In the genomic region with DNA sequence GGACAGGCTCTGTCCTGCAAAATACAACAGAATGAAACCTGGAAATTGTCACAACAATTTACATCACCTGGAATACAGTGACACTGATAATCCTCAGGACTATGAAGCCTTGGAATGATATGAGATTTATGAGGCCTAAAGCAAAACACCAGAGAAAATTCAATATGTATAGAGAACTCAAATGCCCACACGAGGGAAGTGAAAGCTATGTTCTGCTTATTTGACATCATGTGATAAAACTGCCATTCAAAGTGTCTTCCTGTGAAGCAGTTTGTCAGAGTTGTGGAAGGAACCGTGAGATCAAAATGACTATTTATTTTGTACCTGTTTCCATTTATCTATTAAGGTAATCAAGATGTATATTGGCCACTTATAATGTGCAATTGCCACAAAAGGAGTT, we compare ENCODE assay signal across 12 cellular contexts.
DNase-seq lines count a peak whose midpoint lies in the region; ATAC-seq lines count a peak whose summit lies in the region.
"Had no signal": no experiment of that assay in that cellular context is flagged by ENCODE, and none has a peak within 500 bp of the region (broad histone marks: within the 10 kb centered on the region; RNA-seq: fewer than 3 reads in every experiment).

No MANE protein-coding gene starts in this region.

- no peaks in the 10 kb centered on the region for H3K36me3 Mint-ChIP-seq in activated naive CD8-positive, alpha-beta T cell treated with anti-CD3 and anti-CD28 coated beads, Interleukin-2, amount 10 ng/mL, durations not matched to agents 7 days and 5 days
- no peaks in the 10 kb centered on the region for H3K36me3 Mint-ChIP-seq in activated naive CD8-positive, alpha-beta T cell treated with anti-CD3 and anti-CD28 coated beads, Interleukin-2, amount 50 U/mL, for 24 hours (ENCODE audit: low read depth)
- peaks cover 2% of the 10 kb centered on the region for H3K36me3 Mint-ChIP-seq in activated CD4-positive, alpha-beta memory T cell treated with anti-CD3 and anti-CD28 coated beads, Interleukin-2, amount 10 ng/mL, durations not matched to agents 7 days and 5 days (ENCODE audit: low read depth)

- CTCF ChIA-PET in activated CD4-positive, alpha-beta memory T cell treated with anti-CD3 and anti-CD28 coated beads, Interleukin-2, amount 10 ng/mL, durations not matched to agents 7 days and 5 days (lab: Charles Lee): no interaction called here

- DNase-seq in activated naive CD8-positive, alpha-beta T cell treated with anti-CD3 and anti-CD28 coated beads, Interleukin-2, amount 10 ng/mL, durations not matched to agents 7 days and 5 days: no peak
- no peak for DNase-seq in activated naive CD8-positive, alpha-beta T cell treated with anti-CD3 and anti-CD28 coated beads, Interleukin-2, amount 50 U/mL, for 24 hours
- DNase-seq in Kasumi-1 (lab: John Stamatoyannopoulos, UW) (peak; percentile 35 to 44), NCI-H69 (lab: John Stamatoyannopoulos, UW) (no peak), caudate nucleus (lab: John Stamatoyannopoulos, UW) (no peak)
- no peak for DNase-seq in activated CD4-positive, alpha-beta memory T cell treated with anti-CD3 and anti-CD28 coated beads, Interleukin-2, amount 10 ng/mL, durations not matched to agents 7 days and 5 days
- no peak for DNase-seq in stimulated activated naive CD8-positive, alpha-beta T cell treated with anti-CD3 and anti-CD28 coated beads, Interleukin-15, amount 100 ng/mL, for 72 hours
- DNase-seq: NCI-H1930, trophoblast cell had no signal

- H3K27ac Mint-ChIP-seq in activated naive CD8-positive, alpha-beta T cell treated with anti-CD3 and anti-CD28 coated beads, Interleukin-2, amount 10 ng/mL, durations not matched to agents 7 days and 5 days: no peak overlapping the region
- H3K27ac Mint-ChIP-seq in activated naive CD8-positive, alpha-beta T cell treated with anti-CD3 and anti-CD28 coated beads, Interleukin-2, amount 50 U/mL, for 24 hours: no peak overlapping the region
- no peak overlapping the region for H3K27ac Mint-ChIP-seq in activated CD4-positive, alpha-beta memory T cell treated with anti-CD3 and anti-CD28 coated beads, Interleukin-2, amount 10 ng/mL, durations not matched to agents 7 days and 5 days
- H3K27ac Mint-ChIP-seq in stimulated activated naive CD8-positive, alpha-beta T cell treated with anti-CD3 and anti-CD28 coated beads, Interleukin-15, amount 100 ng/mL, for 72 hours: no peak overlapping the region
- H3K27ac Mint-ChIP-seq: activated naive CD8-positive, alpha-beta T cell had no signal

- POLR2A ChIA-PET in activated naive CD8-positive, alpha-beta T cell treated with anti-CD3 and anti-CD28 coated beads, Interleukin-2, amount 10 ng/mL, durations not matched to agents 7 days and 5 days (lab: Charles Lee): no interaction called here
- POLR2A ChIA-PET in activated CD4-positive, alpha-beta memory T cell treated with anti-CD3 and anti-CD28 coated beads, Interleukin-2, amount 10 ng/mL, durations not matched to agents 7 days and 5 days (lab: Charles Lee): no interaction called here

- H3K4me1 Mint-ChIP-seq in activated naive CD8-positive, alpha-beta T cell treated with anti-CD3 and anti-CD28 coated beads, Interleukin-2, amount 10 ng/mL, durations not matched to agents 7 days and 5 days: peaks cover 12% of the 10 kb centered on the region
- H3K4me1 Mint-ChIP-seq in activated naive CD8-positive, alpha-beta T cell treated with anti-CD3 and anti-CD28 coated beads, Interleukin-2, amount 50 U/mL, for 24 hours: peaks cover 17% of the 10 kb centered on the region
- peaks cover 14% of the 10 kb centered on the region for H3K4me1 Mint-ChIP-seq in activated CD4-positive, alpha-beta memory T cell treated with anti-CD3 and anti-CD28 coated beads, Interleukin-2, amount 10 ng/mL, durations not matched to agents 7 days and 5 days
- H3K4me1 Mint-ChIP-seq in stimulated activated naive CD8-positive, alpha-beta T cell treated with anti-CD3 and anti-CD28 coated beads, Interleukin-15, amount 100 ng/mL, for 72 hours: peaks cover 6% of the 10 kb centered on the region

- H3K9me3 Mint-ChIP-seq in activated naive CD8-positive, alpha-beta T cell treated with anti-CD3 and anti-CD28 coated beads, Interleukin-2, amount 10 ng/mL, durations not matched to agents 7 days and 5 days: peaks cover 3% of the 10 kb centered on the region
- H3K9me3 Mint-ChIP-seq in activated naive CD8-positive, alpha-beta T cell treated with anti-CD3 and anti-CD28 coated beads, Interleukin-2, amount 50 U/mL, for 24 hours: no peaks in the 10 kb centered on the region
- no peaks in the 10 kb centered on the region for H3K9me3 Mint-ChIP-seq in activated CD4-positive, alpha-beta memory T cell treated with anti-CD3 and anti-CD28 coated beads, Interleukin-2, amount 10 ng/mL, durations not matched to agents 7 days and 5 days
- no peaks in the 10 kb centered on the region for H3K9me3 Mint-ChIP-seq in stimulated activated naive CD8-positive, alpha-beta T cell treated with anti-CD3 and anti-CD28 coated beads, Interleukin-15, amount 100 ng/mL, for 72 hours

- peaks cover 22% of the 10 kb centered on the region for H3K27me3 Mint-ChIP-seq in activated naive CD8-positive, alpha-beta T cell treated with anti-CD3 and anti-CD28 coated beads, Interleukin-2, amount 10 ng/mL, durations not matched to agents 7 days and 5 days
- H3K27me3 Mint-ChIP-seq in activated naive CD8-positive, alpha-beta T cell treated with anti-CD3 and anti-CD28 coated beads, Interleukin-2, amount 50 U/mL, for 24 hours: peaks cover 4% of the 10 kb centered on the region
- H3K27me3 Mint-ChIP-seq in activated CD4-positive, alpha-beta memory T cell treated with anti-CD3 and anti-CD28 coated beads, Interleukin-2, amount 10 ng/mL, durations not matched to agents 7 days and 5 days: peaks cover 9% of the 10 kb centered on the region
- peaks cover 12% of the 10 kb centered on the region for H3K27me3 Mint-ChIP-seq in stimulated activated naive CD8-positive, alpha-beta T cell treated with anti-CD3 and anti-CD28 coated beads, Interleukin-15, amount 100 ng/mL, for 72 hours

- H3K27ac ChIP-seq in caudate nucleus (ENCODE audit: low read depth, low read length): no peak overlapping the region
- H3K27ac ChIP-seq: epithelial cell of prostate had no signal

- peak overlapping the region; percentile 19 for H3K4me3 Mint-ChIP-seq in activated naive CD8-positive, alpha-beta T cell treated with anti-CD3 and anti-CD28 coated beads, Interleukin-2, amount 10 ng/mL, durations not matched to agents 7 days and 5 days
- H3K4me3 Mint-ChIP-seq in activated naive CD8-positive, alpha-beta T cell treated with anti-CD3 and anti-CD28 coated beads, Interleukin-2, amount 50 U/mL, for 24 hours: no peak overlapping the region
- no peak overlapping the region for H3K4me3 Mint-ChIP-seq in activated CD4-positive, alpha-beta memory T cell treated with anti-CD3 and anti-CD28 coated beads, Interleukin-2, amount 10 ng/mL, durations not matched to agents 7 days and 5 days
- no peak overlapping the region for H3K4me3 Mint-ChIP-seq in stimulated activated naive CD8-positive, alpha-beta T cell treated with anti-CD3 and anti-CD28 coated beads, Interleukin-15, amount 100 ng/mL, for 72 hours
- H3K4me3 Mint-ChIP-seq: activated naive CD8-positive, alpha-beta T cell had no signal

- no peak for ATAC-seq in activated naive CD8-positive, alpha-beta T cell treated with anti-CD3 and anti-CD28 coated beads, Interleukin-2, amount 10 ng/mL, durations not matched to agents 7 days and 5 days (ENCODE audit: low read depth)
- ATAC-seq in activated naive CD8-positive, alpha-beta T cell treated with anti-CD3 and anti-CD28 coated beads, Interleukin-2, amount 50 U/mL, for 24 hours: no peak
- ATAC-seq in HG02884 (IDR thresholded peaks at IDR 0.05; ENCODE audit: unreplicated experiment): peak; percentile 81
- ATAC-seq in stimulated activated naive CD8-positive, alpha-beta T cell treated with anti-CD3 and anti-CD28 coated beads, Interleukin-15, amount 100 ng/mL, for 72 hours: no peak

Comparison
In these comparisons a context has a peak if more than half of its experiments do, and no peak if none do; other contexts are left out.
1. DNase-seq: peak in Kasumi-1 (2 of 2); none in activated naive CD8-positive, alpha-beta T cell treated with anti-CD3 and anti-CD28 coated beads, Interleukin-2, amount 10 ng/mL, durations not matched to agents 7 days and 5 days (single experiment), activated naive CD8-positive, alpha-beta T cell treated with anti-CD3 and anti-CD28 coated beads, Interleukin-2, amount 50 U/mL, for 24 hours (single experiment), NCI-H69 (single experiment), activated CD4-positive, alpha-beta memory T cell treated with anti-CD3 and anti-CD28 coated beads, Interleukin-2, amount 10 ng/mL, durations not matched to agents 7 days and 5 days (single experiment), stimulated activated naive CD8-positive, alpha-beta T cell treated with anti-CD3 and anti-CD28 coated beads, Interleukin-15, amount 100 ng/mL, for 72 hours (0 of 2) and caudate nucleus (0 of 61).